Comparison of ENCODE assay signal across 19 cellular contexts in genomic region chr12:67645126-67645525, GRCh38.
"Had no signal": no experiment of that assay in that cellular context is flagged by ENCODE, and none has a peak within 500 bp of the region (broad histone marks: within the 10 kb centered on the region; RNA-seq: fewer than 3 reads in every experiment).

No MANE protein-coding gene starts in this region.

- H3K27ac ChIP-seq: left lung, thyroid gland, upper lobe of right lung had no signal

- H3K27me3 ChIP-seq: thyroid gland, upper lobe of right lung had no signal

- H3K4me1 ChIP-seq: upper lobe of right lung had no signal

- H3K36me3 ChIP-seq: left lung, thyroid gland, upper lobe of right lung had no signal

- DNase-seq: activated CD4-positive, alpha-beta T cell treated with anti-CD3 and anti-CD28 coated beads for 36 hours; activated CD4-positive, alpha-beta T cell treated with anti-CD3 and anti-CD28 coated beads, Interleukin-2, amount 50 U/mL, for 4 hours; activated CD8-positive, alpha-beta memory T cell treated with anti-CD3 and anti-CD28 coated beads for 24 hours; activated CD8-positive, alpha-beta memory T cell treated with anti-CD3 and anti-CD28 coated beads, Interleukin-2, amount 50 U/mL, for 4 hours; activated T-cell treated with anti-CD3 and anti-CD28 coated beads, Interleukin-2, amount 50 U/mL, for 24 hours; amniotic stem cell; cerebellar nuclear complex; cortex of kidney; endodermal cell; foreskin melanocyte; immature natural killer cell; left lung; natural killer cell; stimulated activated CD4-positive, alpha-beta T cell treated with anti-CD3 and anti-CD28 coated beads, Interleukin-1b, Interleukin-23, amount 100 ng/mL, for 48 hours; substantia nigra; T1000; thyroid gland; upper lobe of right lung had no signal

- H3K4me3 ChIP-seq: left lung, lung, thyroid gland, upper lobe of right lung had no signal

- H3K9me3 ChIP-seq: left lung, thyroid gland, upper lobe of right lung had no signal
